ENCODE assay signal across 21 cellular contexts in genomic region chr12:84038241-84038640, GRCh38.
DNase-seq lines count a peak whose midpoint lies in the region; ATAC-seq and TF ChIP-seq lines count a peak whose summit lies in the region.
"Had no signal": no experiment of that assay in that cellular context is flagged by ENCODE, and none has a peak within 500 bp of the region (broad histone marks: within the 10 kb centered on the region; RNA-seq: fewer than 3 reads in every experiment).

No MANE protein-coding gene starts in this region.

- intact Hi-C loops in Right ventricle myocardium inferior (cut with DNase I): no loop called here
- intact Hi-C loops in spleen (cut with DNase I; ENCODE audit: low total_unique reads): no loop called here

- H3K4me3 ChIP-seq in GM23338: no peak overlapping the region
- H3K4me3 ChIP-seq in neural progenitor cell: no peak overlapping the region
- H3K4me3 ChIP-seq in spleen: no peak overlapping the region
- H3K4me3 ChIP-seq: A549, HAP-1, Peyer's patch, SJSA1 had no signal

- H3K18ac ChIP-seq in H9 (ENCODE audit: insufficient read length, low read depth, low read length): no peak overlapping the region

- 0 out of 2 replicates have a peak, but pooled peaks cover 8% of the 10 kb centered on the region for H3K9me2 ChIP-seq in GM23338 (ENCODE audit: insufficient read depth)

- no peak overlapping the region for H2BK15ac ChIP-seq in H9 (ENCODE audit: low read depth, low read length)

- H4K20me1 ChIP-seq in GM23338 (replicated peaks; ENCODE audit: insufficient read depth) (no peaks in the 10 kb centered on the region), neural progenitor cell (ENCODE audit: low read depth) (no peaks in the 10 kb centered on the region), H9 (ENCODE audit: control insufficient read depth, insufficient read depth, insufficient read length) (no peaks in the 10 kb centered on the region)

- H4K91ac ChIP-seq in H9 (ENCODE audit: insufficient read length, low read depth, low read length): no peak overlapping the region

- H3K27me3 ChIP-seq in GM23338 (ENCODE audit: insufficient read depth) (no peaks in the 10 kb centered on the region), foreskin keratinocyte (no peaks in the 10 kb centered on the region), neural progenitor cell (peaks cover 4% of the 10 kb centered on the region), spleen (replicated peaks in 1 of 7) (no peaks in the 10 kb centered on the region), H9 (ENCODE audit: insufficient read depth, low read length) (no peaks in the 10 kb centered on the region)
- H3K27me3 ChIP-seq: Peyer's patch, SJSA1 had no signal

- H3K9me3 Mint-ChIP-seq in GM23338 (peaks cover 14% of the 10 kb centered on the region), neural progenitor cell (no peaks in the 10 kb centered on the region), H9 (peaks cover 7 to 10% of the 10 kb centered on the region in 2 experiments; a peak in 4 of 5 replicates)

- H3K4me2 ChIP-seq in GM23338: no peak overlapping the region
- H3K4me2 ChIP-seq in neural progenitor cell: peak overlapping the region; percentile 29
- H3K4me2 ChIP-seq in H9 (ENCODE audit: insufficient read depth, insufficient read length, low read length): no peak overlapping the region
- H3K4me2 ChIP-seq: A549 had no signal

- no peak overlapping the region for H2BK120ac ChIP-seq in H9 (ENCODE audit: low read depth, low read length, poor library complexity, severe bottlenecking)

- H3K4me1 ChIP-seq in GM23338 (ENCODE audit: insufficient read depth): no peaks in the 10 kb centered on the region
- H3K4me1 ChIP-seq in foreskin keratinocyte: no peaks in the 10 kb centered on the region
- H3K4me1 ChIP-seq in neural progenitor cell: peaks cover 10% of the 10 kb centered on the region
- no peaks in the 10 kb centered on the region for H3K4me1 ChIP-seq in spleen
- H3K4me1 ChIP-seq in H9 (ENCODE audit: insufficient read depth, low read length): no peaks in the 10 kb centered on the region
- H3K4me1 ChIP-seq: A549, HAP-1, Peyer's patch, SJSA1 had no signal

- TF ChIP-seq POLR2A in spleen (IDR thresholded peaks at IDR 0.05): no peak

- H2BK5ac ChIP-seq in H9 (ENCODE audit: insufficient read length, low read length): no peak overlapping the region

- H3K23me2 ChIP-seq in H9 (ENCODE audit: insufficient read length, low read depth, low read length, poor library complexity, severe bottlenecking): no peaks in the 10 kb centered on the region

- no peak overlapping the region for H4K8ac ChIP-seq in H9 (replicated peaks; ENCODE audit: insufficient read length, low read depth, low read length)

- no peak overlapping the region for H3K9ac ChIP-seq in neural progenitor cell
- no peak overlapping the region for H3K9ac ChIP-seq in H9 (ENCODE audit: extremely low read depth, insufficient read length, low read length)

- H3T11ph ChIP-seq in H9 (ENCODE audit: low read length): no peak overlapping the region

- H2AK5ac ChIP-seq in H9 (ENCODE audit: insufficient read length, low read length): no peak overlapping the region

- H3K4me1 Mint-ChIP-seq in GM23338 (no peaks in the 10 kb centered on the region), neural progenitor cell (no peaks in the 10 kb centered on the region), H9 (peaks cover 7 to 11% of the 10 kb centered on the region in 2 experiments)
- H3K4me1 Mint-ChIP-seq: B cell had no signal

- H3K27me3 Mint-ChIP-seq in GM23338 (ENCODE audit: insufficient read depth, low read depth, poor library complexity): no peaks in the 10 kb centered on the region
- no peaks in the 10 kb centered on the region for H3K27me3 Mint-ChIP-seq in neural progenitor cell (ENCODE audit: insufficient read depth, low read depth)
- peaks cover 11% of the 10 kb centered on the region for H3K27me3 Mint-ChIP-seq in H9 (ENCODE audit: low read depth)
- H3K27me3 Mint-ChIP-seq: B cell had no signal

- peaks cover 3% of the 10 kb centered on the region; the same call in 2 of the 3 replicates for H3K36me3 Mint-ChIP-seq in GM23338 (ENCODE audit: low read depth)
- H3K36me3 Mint-ChIP-seq in neural progenitor cell: no peaks in the 10 kb centered on the region
- peaks cover 0 to under 1% (median 0%) of the 10 kb centered on the region in 3 experiments; a peak in 2 of 7 replicates for H3K36me3 Mint-ChIP-seq in H9 (ENCODE audit: insufficient read depth in 1 of 3, low read depth in 3 of 3)

- H3K27ac ChIP-seq in GM23338 (ENCODE audit: low read depth): no peak overlapping the region
- H3K27ac ChIP-seq in foreskin keratinocyte: no peak overlapping the region
- H3K27ac ChIP-seq in neural progenitor cell: peak overlapping the region; percentile 53
- no peak overlapping the region for H3K27ac ChIP-seq in spleen
- H3K27ac ChIP-seq in H9 (ENCODE audit: insufficient read length, low read depth, low read length): no peak overlapping the region
- H3K27ac ChIP-seq: A549, Peyer's patch, SJSA1 had no signal

- TF ChIP-seq CTCF in GM23338 (conservative IDR thresholded peaks at IDR 0.05; ENCODE audit: low read depth in 2 of 2) (no peak), foreskin keratinocyte (conservative IDR thresholded peaks at IDR 0.05) (no peak), neural progenitor cell (IDR thresholded peaks at IDR 0.05) (no peak), spleen (IDR thresholded peaks at IDR 0.05 in 8 of 11, conservative IDR thresholded peaks at IDR 0.05 in 3 of 11) (no peak), H9 (conservative IDR thresholded peaks at IDR 0.05) (no peak)

- H3K4ac ChIP-seq in H9 (ENCODE audit: low read depth, low read length): no peak overlapping the region

- H2BK12ac ChIP-seq in H9 (ENCODE audit: insufficient read length, low read depth, low read length): no peak overlapping the region

- H3K27ac Mint-ChIP-seq in GM23338 (no peak overlapping the region), neural progenitor cell (no peak overlapping the region), H9 (no peak overlapping the region; a peak in 2 of 7 replicates)
- H3K27ac Mint-ChIP-seq: B cell had no signal

- no peak overlapping the region for H3K23ac ChIP-seq in H9 (ENCODE audit: insufficient read length, low read depth, low read length)

- no peak overlapping the region for H3K14ac ChIP-seq in H9 (ENCODE audit: insufficient read depth, low read length)

- H3K79me2 ChIP-seq in GM23338 (replicated peaks; ENCODE audit: insufficient read depth): no peaks in the 10 kb centered on the region
- H3K79me2 ChIP-seq in neural progenitor cell (ENCODE audit: low read depth): no peaks in the 10 kb centered on the region
- H3K79me2 ChIP-seq in H9 (ENCODE audit: insufficient read depth, low read length): no peaks in the 10 kb centered on the region

- H3K9me3 ChIP-seq in neural progenitor cell (ENCODE audit: low read depth) (no peaks in the 10 kb centered on the region), spleen (peaks cover 0 to 23% (median 9%) of the 10 kb centered on the region in 8 donors), H9 (ENCODE audit: control insufficient read depth, low read depth, low read length) (peaks cover 5% of the 10 kb centered on the region)
- H3K9me3 ChIP-seq: A549, HAP-1, SJSA1 had no signal

- H3F3A ChIP-seq in GM23338 (replicated peaks; ENCODE audit: low read depth) (no peaks in the 10 kb centered on the region), neural progenitor cell (ENCODE audit: low read depth) (peaks cover 17% of the 10 kb centered on the region)

- peak; percentile 1 for DNase-seq in GM23338 (ENCODE audit: low spot score)
- DNase-seq in UCSD-AML1 (lab: John Stamatoyannopoulos, UW; ENCODE audit: unreplicated experiment): peak; percentile 2
- no peak for DNase-seq in foreskin keratinocyte
- DNase-seq in neural progenitor cell (ENCODE audit: low spot score): peak; percentile 79
- DNase-seq in Right ventricle myocardium inferior (ENCODE audit: missing footprints): no peak
- DNase-seq in spleen: no peak
- DNase-seq in H9: no peak
- DNase-seq: DMS53; EL; KG1; NCI-H1092; NCI-H1436; NCI-H187 treated with DMSO at 0.1 percent for 48 hours; NCI-H774; NK-92 treated with Interleukin-12 subunit alpha and Interleukin-12 subunit beta, amount 100 ng/mL, for 24 hours; Peyer's patch had no signal

- ATAC-seq in GM23338 (peak; percentile 75), foreskin keratinocyte (peak; percentile 18), Right ventricle myocardium inferior (no peak), GM18867 (IDR thresholded peaks at IDR 0.05; ENCODE audit: unreplicated experiment) (no peak)
- ATAC-seq: A549 had no signal

- H4K5ac ChIP-seq in H9 (ENCODE audit: insufficient read length, low read depth, low read length): no peak overlapping the region

- WGBS in spleen, 5 donors: 78 to 86% (median 81%) methylated on average over 9 of the region's 9 CpGs
- WGBS in H9 (ENCODE audit: extremely low coverage, insufficient read length, low lambda C conversion rate): no CpG with 5 or more reads among the region's 9 CpGs

- H3K36me3 ChIP-seq in GM23338 (ENCODE audit: insufficient read depth): 0 out of 2 replicates have a peak, but pooled peaks cover 4% of the 10 kb centered on the region
- no peaks in the 10 kb centered on the region for H3K36me3 ChIP-seq in neural progenitor cell
- H3K36me3 ChIP-seq in spleen: no peaks in the 10 kb centered on the region
- H3K36me3 ChIP-seq: HAP-1, Peyer's patch, SJSA1 had no signal

- H2BK20ac ChIP-seq in H9 (ENCODE audit: low read depth, low read length, poor library complexity, severe bottlenecking): no peak overlapping the region

- no peak overlapping the region for H3K56ac ChIP-seq in H9 (ENCODE audit: insufficient read length, low read depth, low read length)

- no peaks in the 10 kb centered on the region for H3K79me1 ChIP-seq in H9 (ENCODE audit: insufficient read depth, low read depth, low read length, poor library complexity, severe bottlenecking)

- H2AFZ ChIP-seq in GM23338: no peak overlapping the region
- no peak overlapping the region for H2AFZ ChIP-seq in neural progenitor cell (replicated peaks)
- H2AFZ ChIP-seq in H9 (ENCODE audit: low read length): no peak overlapping the region

- H3K4me3 Mint-ChIP-seq in GM23338 (no peak overlapping the region), neural progenitor cell (no peak overlapping the region), H9 (no peak overlapping the region)
- H3K4me3 Mint-ChIP-seq: B cell had no signal

TF ChIP-seq in GM23338, 12 proteins besides CTCF, POLR2A, EP300 and RAD21 (continues in another document):
- no peak for TF ChIP-seq ZNF331 (CRISPR knock-in tag; IDR thresholded peaks at IDR 0.05; ENCODE audit: low read depth)
- no peak for TF ChIP-seq ETS1 (IDR thresholded peaks at IDR 0.05)
- no peak for TF ChIP-seq NANOG (IDR thresholded peaks at IDR 0.05; ENCODE audit: borderline replicate concordance)

Comparison
In these comparisons a context has a peak if more than half of its experiments do, and no peak if none do; other contexts are left out.
1. ATAC-seq: peak in GM23338 (single experiment) and foreskin keratinocyte (single experiment); none in Right ventricle myocardium inferior (single experiment) and GM18867 (single experiment).
2. DNase-seq: peak in GM23338 (single experiment), UCSD-AML1 (single experiment) and neural progenitor cell (single experiment); none in foreskin keratinocyte (0 of 2), Right ventricle myocardium inferior (single experiment), spleen (single experiment) and H9 (single experiment).